In genomic region chr19:35095667-35096368, GRCh38 we compare ENCODE assay signal across 18 cellular contexts. TPM values are rescaled to one million over a fixed set of nuclear protein-coding genes. Genes with fewer than 3 reads are reported as not detected.
DNase-seq lines count a peak whose midpoint lies in the region; ATAC-seq and TF ChIP-seq lines count a peak whose summit lies in the region.
"Had no signal": no experiment of that assay in that cellular context is flagged by ENCODE, and none has a peak within 500 bp of the region (broad histone marks: within the 10 kb centered on the region; RNA-seq: fewer than 3 reads in every experiment).

No MANE protein-coding gene starts in this region.

- H3K36me3 Mint-ChIP-seq in CD4-positive, alpha-beta memory T cell: no peaks in the 10 kb centered on the region

- CTCF ChIA-PET in SK-N-SH (lab: Yijun Ruan, JAX): interaction anchor here (0.6 to 5.2 kb wide), 6 partner anchors 16 to 52 kb away, joined by 3 to 27 read pairs (median 3); partner anchors contain the start of gene LGI4
- CTCF ChIA-PET in CD4-positive, alpha-beta memory T cell (lab: Charles Lee; ENCODE audit: partially characterized antibody): interaction anchor here (1.1 kb wide), 1 partner anchor 51 kb away, joined by 4 read pairs; no protein-coding TSS in a partner anchor

- ATAC-seq in SK-N-SH treated with all-trans-retinoic acid at 6 μM for 48 hours (peak; percentile 30; the same call in 1 of the 3 replicates), HG03460 (IDR thresholded peaks at IDR 0.05; ENCODE audit: unreplicated experiment) (no peak)
- ATAC-seq: gastroesophageal sphincter, mucosa of descending colon had no signal

- no peaks in the 10 kb centered on the region for H3K27me3 ChIP-seq in SK-N-SH (ENCODE audit: insufficient read depth)
- no peaks in the 10 kb centered on the region for H3K27me3 ChIP-seq in CD4-positive, alpha-beta memory T cell (ENCODE audit: insufficient read depth, low read length)
- H3K27me3 ChIP-seq: thyroid gland had no signal

- no peak for DNase-seq in SK-N-SH
- peak; percentile 87 for DNase-seq in epithelial cell of esophagus (ENCODE audit: low read depth)
- DNase-seq in CD4-positive, alpha-beta memory T cell: no peak
- DNase-seq: activated CD4-positive, alpha-beta T cell treated with anti-CD3 and anti-CD28 coated beads, Interleukin-2, amount 50 U/mL, for 48 hours; effector CD8-positive, alpha-beta T cell; islet precursor cell; mucosa of descending colon; NCI-H1417; NCI-H526 treated with DMSO at 0.1 percent for 48 hours; Right ventricle myocardium superior; thyroid gland had no signal

- intact Hi-C loops in CD4-positive, alpha-beta memory T cell (cut with micrococcal nuclease): no loop called here

- TF ChIP-seq EP300 in SK-N-SH (IDR thresholded peaks at IDR 0.05; ENCODE audit: borderline replicate concordance in 1 of 2, low read depth in 1 of 2, low read length in 1 of 2): no peak

- H3K27ac ChIP-seq in SK-N-SH (ENCODE audit: low read depth in 2 of 2, low read length in 1 of 2) (no peak overlapping the region), temporal lobe (ENCODE audit: low read depth, low read length) (peak overlapping the region; percentile 45)
- no peak overlapping the region for H3K27ac ChIP-seq in CD4-positive, alpha-beta memory T cell (ENCODE audit: low read depth, low read length)
- H3K27ac ChIP-seq: ascending aorta, gastroesophageal sphincter, thyroid gland had no signal

- no peak overlapping the region for H3K4me2 ChIP-seq in SK-N-SH

- H3K27ac Mint-ChIP-seq in CD4-positive, alpha-beta memory T cell: no peak overlapping the region
- H3K27ac Mint-ChIP-seq: activated T-helper 2 cell treated with anti-CD3 and anti-CD28 coated beads, Interferon-gamma antibody, Interleukin-2, Interleukin-4, amounts not matched to agents 10 μg/mL and 5 μg/mL and 100 μg/mL, durations not matched to agents 14 hours and 24 hours and 36 hours had no signal

- 67% methylated on average over 8 of the region's 8 CpGs for WGBS in SK-N-SH (ENCODE audit: low lambda C conversion rate)

- H3K9me2 ChIP-seq in SK-N-SH: no peaks in the 10 kb centered on the region

- POLR2A ChIA-PET in SK-N-SH (lab: Yijun Ruan, JAX): no interaction called here
- POLR2A ChIA-PET in CD4-positive, alpha-beta memory T cell (lab: Charles Lee; ENCODE audit: partially characterized antibody): no interaction called here

- H2AFZ ChIP-seq in SK-N-SH (ENCODE audit: low read depth): no peak overlapping the region

- H3F3A ChIP-seq in SK-N-SH (replicated peaks; ENCODE audit: insufficient read depth): no peaks in the 10 kb centered on the region

- H3K4me1 ChIP-seq in SK-N-SH (ENCODE audit: control insufficient read depth in 1 of 2, insufficient read depth in 2 of 2, low read depth in 1 of 2, low read length in 1 of 2): peaks cover 0 to 13% of the 10 kb centered on the region in 2 experiments; a peak in 1 of 4 replicates
- H3K4me1 ChIP-seq in CD4-positive, alpha-beta memory T cell (ENCODE audit: insufficient read depth, low read length): no peaks in the 10 kb centered on the region

- no peak overlapping the region for H3K4me3 ChIP-seq in SK-N-SH (ENCODE audit: low read depth in 2 of 2, low read length in 1 of 2)
- no peak overlapping the region for H3K4me3 ChIP-seq in epithelial cell of esophagus (ENCODE audit: low read length)
- H3K4me3 ChIP-seq in CD4-positive, alpha-beta memory T cell (ENCODE audit: low read length in 2 of 2): no peak overlapping the region
- H3K4me3 ChIP-seq: ascending aorta, gastroesophageal sphincter, mucosa of descending colon, thyroid gland had no signal

- no peaks in the 10 kb centered on the region for H3K9me3 ChIP-seq in SK-N-SH
- no peaks in the 10 kb centered on the region for H3K9me3 ChIP-seq in CD4-positive, alpha-beta memory T cell (ENCODE audit: control insufficient read depth in 1 of 2, low read length in 2 of 2)
- H3K9me3 ChIP-seq: ascending aorta, gastroesophageal sphincter, mucosa of descending colon, thyroid gland had no signal

- TF ChIP-seq CTCF in SK-N-SH (IDR thresholded peaks at IDR 0.05): no peak
- TF ChIP-seq CTCF in epithelial cell of esophagus (IDR thresholded peaks at IDR 0.05; ENCODE audit: insufficient read depth, low read depth, low read length, missing control alignments): peak; percentile 30

- H3K79me2 ChIP-seq in SK-N-SH (ENCODE audit: insufficient read depth): no peaks in the 10 kb centered on the region

- H3K4me1 Mint-ChIP-seq in CD4-positive, alpha-beta memory T cell: no peaks in the 10 kb centered on the region

- no peaks in the 10 kb centered on the region for H3K36me3 ChIP-seq in SK-N-SH (replicated peaks in 1 of 2; ENCODE audit: control insufficient read depth in 1 of 2, insufficient read depth in 2 of 2, low read length in 1 of 2)
- no peaks in the 10 kb centered on the region for H3K36me3 ChIP-seq in CD4-positive, alpha-beta memory T cell (ENCODE audit: insufficient read depth, low read length)
- H3K36me3 ChIP-seq: ascending aorta, gastroesophageal sphincter, thyroid gland had no signal

- H3K9ac ChIP-seq in SK-N-SH: no peak overlapping the region

- no peaks in the 10 kb centered on the region for H4K20me1 ChIP-seq in SK-N-SH (ENCODE audit: insufficient read depth)

- no peak overlapping the region for H3K4me3 Mint-ChIP-seq in CD4-positive, alpha-beta memory T cell

- H3K27me3 Mint-ChIP-seq in CD4-positive, alpha-beta memory T cell: peaks cover 0 to 2% of the 10 kb centered on the region in 2 donors

- TF ChIP-seq RAD21 in SK-N-SH (IDR thresholded peaks at IDR 0.05; ENCODE audit: low read length): no peak

- no peaks in the 10 kb centered on the region for H3K9me3 Mint-ChIP-seq in CD4-positive, alpha-beta memory T cell
- H3K9me3 Mint-ChIP-seq: activated T-helper 2 cell treated with anti-CD3 and anti-CD28 coated beads, Interferon-gamma antibody, Interleukin-2, Interleukin-4, amounts not matched to agents 10 μg/mL and 5 μg/mL and 100 μg/mL, durations not matched to agents 14 hours and 24 hours and 36 hours had no signal

TF ChIP-seq in SK-N-SH treated with all-trans-retinoic acid at 6 μM for 48 hours, 23 proteins besides CTCF, POLR2A, EP300 and RAD21 (continues in another document):
- no peak for TF ChIP-seq ARNTL (CRISPR knock-in tag; IDR thresholded peaks at IDR 0.05; ENCODE audit: borderline replicate concordance, low read depth)

TF ChIP-seq in SK-N-SH, 30 proteins besides CTCF, POLR2A, EP300 and RAD21 (continues in another document):
- TF ChIP-seq MAX (IDR thresholded peaks at IDR 0.05; ENCODE audit: low read depth) (no peak), RFX5 (IDR thresholded peaks at IDR 0.05; ENCODE audit: low read length) (no peak), ELF1 (IDR thresholded peaks at IDR 0.05) (no peak), PBX3 (IDR thresholded peaks at IDR 0.05) (no peak)

RNA-seq across cellular contexts. Expression of gene FXYD3, which starts 19.8 kb away (rescaled TPM):
- not detected in 2 replicates for polyA plus RNA-seq in SK-N-SH (2012; rRNA removed)
- not detected in 2 replicates for polyA plus RNA-seq in SK-N-SH (2012; cell fraction: cytosol; rRNA removed)
- not detected in 2 replicates for polyA plus RNA-seq in SK-N-SH (2012; cell fraction: nucleus; rRNA removed)
- not detected for total RNA-seq in temporal lobe
- total RNA-seq in CD4-positive, alpha-beta memory T cell: not detected
- polyA plus RNA-seq in CD4-positive, alpha-beta memory T cell: not detected
- total RNA-seq: A673; activated T-helper 2 cell treated with anti-CD3 and anti-CD28 coated beads, Interferon-gamma antibody, Interleukin-2, Interleukin-4, amounts not matched to agents 10 μg/mL and 5 μg/mL and 100 μg/mL, durations not matched to agents 14 hours and 24 hours and 36 hours; ascending aorta had no signal

RNA-seq across cellular contexts. Expression of gene LGI4, which starts 39.0 kb away (rescaled TPM):
- 0.05 and 0.15 TPM in 2 replicates for polyA plus RNA-seq in SK-N-SH (2012; rRNA removed)
- 0.03 TPM in 1 of 2 replicates, not detected in the other for polyA plus RNA-seq in SK-N-SH (2012; cell fraction: cytosol; rRNA removed)
- 1.1 and 1.2 TPM in 2 replicates for polyA plus RNA-seq in SK-N-SH (2012; cell fraction: nucleus; rRNA removed)
- total RNA-seq in temporal lobe: 5.2 TPM
- total RNA-seq in CD4-positive, alpha-beta memory T cell: under 1 TPM; 0.72 to 0.81 TPM
- polyA plus RNA-seq in CD4-positive, alpha-beta memory T cell: not detected
- total RNA-seq: A673 had no signal

RNA-seq across cellular contexts. Expression of gene FXYD1, which starts 42.8 kb away (rescaled TPM):
- 0.12 TPM in 1 of 2 replicates, not detected in the other for polyA plus RNA-seq in SK-N-SH (2012; rRNA removed)
- 0.17 TPM in 1 of 2 replicates, not detected in the other for polyA plus RNA-seq in SK-N-SH (2012; cell fraction: cytosol; rRNA removed)
- 0.31 and 0.38 TPM in 2 replicates for polyA plus RNA-seq in SK-N-SH (2012; cell fraction: nucleus; rRNA removed)
- total RNA-seq in temporal lobe: 0.74 TPM
- 1 to 10 TPM; 3.6 to 4.4 TPM for total RNA-seq in CD4-positive, alpha-beta memory T cell
- 1 to 10 TPM in 1 of 2 donors, under 1 TPM in 1; 0.58 to 3.2 TPM for polyA plus RNA-seq in CD4-positive, alpha-beta memory T cell
- total RNA-seq: A673 had no signal

RNA-seq across cellular contexts. Expression of gene FXYD7, which starts 47.2 kb away (rescaled TPM):
- 0.10 and 0.44 TPM in 2 replicates for polyA plus RNA-seq in SK-N-SH (2012; rRNA removed)
- polyA plus RNA-seq in SK-N-SH (2012; cell fraction: cytosol; rRNA removed): 0.20 and 0.21 TPM in 2 replicates
- polyA plus RNA-seq in SK-N-SH (2012; cell fraction: nucleus; rRNA removed): 0.43 and 0.69 TPM in 2 replicates
- 10.1 TPM for total RNA-seq in temporal lobe
- 10 to 100 TPM in 1 of 2 experiments, 1 to 10 TPM in 1; 9.6 to 10.1 TPM for total RNA-seq in CD4-positive, alpha-beta memory T cell
- 10 to 100 TPM in 1 of 2 donors, 1 to 10 TPM in 1; 5.5 to 11.1 TPM for polyA plus RNA-seq in CD4-positive, alpha-beta memory T cell
- total RNA-seq: activated T-helper 2 cell treated with anti-CD3 and anti-CD28 coated beads, Interferon-gamma antibody, Interleukin-2, Interleukin-4, amounts not matched to agents 10 μg/mL and 5 μg/mL and 100 μg/mL, durations not matched to agents 14 hours and 24 hours and 36 hours; ascending aorta; gastroesophageal sphincter; Right ventricle myocardium superior had no signal

RNA-seq across cellular contexts. Expression of gene HPN, which starts 54.3 kb away (rescaled TPM):
- polyA plus RNA-seq in SK-N-SH (2012; rRNA removed): 0.05 TPM in 1 of 2 replicates, not detected in the other
- polyA plus RNA-seq in SK-N-SH (2012; cell fraction: cytosol; rRNA removed): 0.03 TPM in 1 of 2 replicates, not detected in the other
- 0.07 and 0.15 TPM in 2 replicates for polyA plus RNA-seq in SK-N-SH (2012; cell fraction: nucleus; rRNA removed)
- not detected for total RNA-seq in temporal lobe
- total RNA-seq in CD4-positive, alpha-beta memory T cell: under 1 TPM in 1 of 2 experiments, not detected in 1; 0.15 TPM
- under 1 TPM in 1 of 2 donors, not detected in 1; 0.57 TPM for polyA plus RNA-seq in CD4-positive, alpha-beta memory T cell
- total RNA-seq: A673 had no signal
